Comparison of ENCODE assay signal across 11 cellular contexts in the genomic region with DNA sequence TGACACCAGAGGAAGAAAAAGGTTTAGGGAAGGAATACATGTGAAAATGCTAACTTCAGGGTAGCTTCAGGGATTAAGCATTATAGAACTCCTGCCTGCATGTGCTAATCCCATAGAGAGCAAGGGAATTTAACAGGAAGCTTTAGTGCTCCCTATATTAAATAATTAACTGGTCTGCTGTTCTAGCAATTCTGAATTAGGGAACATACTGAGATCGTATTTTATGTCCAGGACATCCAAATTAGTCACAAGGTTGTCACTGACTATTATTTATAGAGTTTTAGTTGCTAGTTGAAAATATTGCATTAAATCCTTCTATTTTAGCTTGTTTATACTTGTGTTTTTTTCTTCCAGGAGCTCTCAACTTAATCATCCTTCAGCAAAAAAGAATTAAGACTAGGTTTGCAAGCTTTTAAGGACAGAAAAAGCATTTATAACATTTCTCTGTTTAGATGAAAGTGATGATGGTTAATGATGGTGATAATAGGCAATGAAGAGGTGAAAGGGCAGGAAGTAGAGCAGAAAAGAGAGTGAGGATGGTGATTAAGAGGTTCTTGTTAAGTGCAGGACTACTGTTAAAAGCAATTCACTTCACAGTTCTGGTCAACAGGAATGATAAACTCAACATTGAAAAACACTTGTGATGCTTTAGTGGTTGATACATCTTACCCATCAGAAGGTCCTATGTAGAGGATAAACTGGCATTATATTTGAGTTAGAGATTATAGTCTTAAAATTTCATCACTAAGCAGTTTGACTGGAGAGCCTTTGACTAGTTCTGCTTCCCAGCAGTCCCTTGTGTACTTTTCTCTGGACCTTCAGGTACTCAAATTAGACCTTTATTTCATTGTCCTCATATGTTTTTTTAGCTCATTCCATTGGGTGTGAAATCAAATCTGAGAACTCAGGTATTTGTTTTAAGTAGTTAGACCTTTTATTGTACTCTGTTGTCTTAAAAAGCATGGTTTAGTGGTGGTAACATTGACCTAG. TPM values are rescaled to one million over a fixed set of nuclear protein-coding genes. Genes with fewer than 3 reads are reported as not detected.
DNase-seq lines count a peak whose midpoint lies in the region; ATAC-seq, FAIRE-seq and TF ChIP-seq lines count a peak whose summit lies in the region.
"Had no signal": no experiment of that assay in that cellular context is flagged by ENCODE, and none has a peak within 500 bp of the region (broad histone marks: within the 10 kb centered on the region; RNA-seq: fewer than 3 reads in every experiment).

No MANE protein-coding gene starts in this region.

- H3K27me3 Mint-ChIP-seq in activated CD8-positive, alpha-beta T cell treated with anti-CD3 and anti-CD28 coated beads for 36 hours, result no peaks in the 10 kb centered on the region

- H3K4me3 ChIP-seq in right lobe of liver, result no peak overlapping the region
- no peak overlapping the region for H3K4me3 ChIP-seq in HepG2 (replicated peaks in 1 of 3; ENCODE audit: insufficient read depth in 1 of 3, low read depth in 2 of 3, low read length in 3 of 3)
- H3K4me3 ChIP-seq in mesendoderm (ENCODE audit: low read length), result no peak overlapping the region
- no peak overlapping the region for H3K4me3 ChIP-seq in gastroesophageal sphincter
- H3K4me3 ChIP-seq in esophagus squamous epithelium, result no peak overlapping the region
- H3K4me3 ChIP-seq: upper lobe of left lung had no signal

- H4K20me1 ChIP-seq in HepG2 (ENCODE audit: insufficient read depth, low read length), result peaks cover 58% of the 10 kb centered on the region

- no peak overlapping the region for H2AFZ ChIP-seq in HepG2 (ENCODE audit: low read length)

- peaks cover 66% of the 10 kb centered on the region for H3K36me3 Mint-ChIP-seq in activated CD8-positive, alpha-beta T cell treated with anti-CD3 and anti-CD28 coated beads for 36 hours (ENCODE audit: low read depth)

- peaks cover 3% of the 10 kb centered on the region for H3K9me3 Mint-ChIP-seq in activated CD8-positive, alpha-beta T cell treated with anti-CD3 and anti-CD28 coated beads for 36 hours

- no peak for TF ChIP-seq RAD21 in HepG2 (CRISPR knock-in tag; IDR thresholded peaks at IDR 0.05)

- WGBS in right lobe of liver (ENCODE audit: insufficient coverage, low coverage, low lambda C conversion rate, missing lambda C conversion rate), result 33% methylated on average over 1 of the region's 1 CpG
- 100% methylated on average over 1 of the region's 1 CpG for WGBS in HepG2 (ENCODE audit: low lambda C conversion rate)
- no CpG with 5 or more reads among the region's 1 CpG for WGBS in mesendoderm (ENCODE audit: extremely low coverage, insufficient coverage, low lambda C conversion rate)
- 0 to 7% methylated on average over 1 of the region's 1 CpG for WGBS in gastroesophageal sphincter (ENCODE audit: low coverage in 1 of 2), 2 donors
- WGBS in esophagus squamous epithelium, 2 donors, result 17% methylated on average over 1 of the region's 1 CpG

- CTCF ChIA-PET in HepG2 (lab: Yijun Ruan, JAX; ENCODE audit: low intra/inter-chr PET ratio, low total read pairs), result no interaction called here
- CTCF ChIA-PET in activated CD8-positive, alpha-beta T cell treated with anti-CD3 and anti-CD28 coated beads for 36 hours (lab: Charles Lee), result interaction anchor here (1.7 kb wide), 1 partner anchor 29 kb away, joined by 5 read pairs; no protein-coding TSS in a partner anchor

- no peak overlapping the region for H2BK5ac ChIP-seq in mesendoderm (ENCODE audit: low read length)

- H3K36me3 ChIP-seq in right lobe of liver, result peaks cover 0 to 2% (median 0%) of the 10 kb centered on the region in 4 donors
- peaks cover 0 to 8% of the 10 kb centered on the region in 2 experiments; a peak in 2 of 5 replicates for H3K36me3 ChIP-seq in HepG2 (replicated peaks in 1 of 2; ENCODE audit: control insufficient read depth in 1 of 2, insufficient read depth in 2 of 2, low read length in 2 of 2)
- no peaks in the 10 kb centered on the region for H3K36me3 ChIP-seq in mesendoderm (ENCODE audit: control insufficient read depth, insufficient read depth, low read length)
- H3K36me3 ChIP-seq in gastroesophageal sphincter, result no peaks in the 10 kb centered on the region
- H3K36me3 ChIP-seq in esophagus squamous epithelium, result peaks cover 0 to 22% (median 0%) of the 10 kb centered on the region in 3 donors

- no TSS peak for BruUV-seq in HepG2 (replicated peaks; lab: Mats Ljungman, UMichigan)

- H3K27ac Mint-ChIP-seq in activated CD8-positive, alpha-beta T cell treated with anti-CD3 and anti-CD28 coated beads for 36 hours, result peak overlapping the region; percentile 84

- in situ Hi-C loops in HepG2 (cut with HindIII; ENCODE audit: extremely low pct_ligation_motif_present, low pct_unique_long_range_greater_than_20kb), result no loop called here

- H3K79me2 ChIP-seq in HepG2 (ENCODE audit: insufficient read depth, low read length) (peaks cover 99% of the 10 kb centered on the region), mesendoderm (ENCODE audit: control insufficient read depth, insufficient read depth, low read length) (peaks cover 68% of the 10 kb centered on the region)

- H3K4ac ChIP-seq in mesendoderm (ENCODE audit: low read depth, low read length), result no peak overlapping the region

- peaks cover 80% of the 10 kb centered on the region for H3K4me1 Mint-ChIP-seq in activated CD8-positive, alpha-beta T cell treated with anti-CD3 and anti-CD28 coated beads for 36 hours (ENCODE audit: low read depth)

- TF ChIP-seq EP300 in HepG2 (IDR thresholded peaks at IDR 0.05; ENCODE audit: low read depth in 2 of 2, low read length in 2 of 2), result no peak
- TF ChIP-seq EP300 in HepG2 (CRISPR knock-in tag; IDR thresholded peaks at IDR 0.05; ENCODE audit: borderline replicate concordance), result no peak
- no peak for TF ChIP-seq EP300 in gastroesophageal sphincter (IDR thresholded peaks at IDR 0.05)

- peaks cover 2% of the 10 kb centered on the region for H3K79me1 ChIP-seq in mesendoderm (ENCODE audit: low read length)

- H2BK15ac ChIP-seq in mesendoderm (replicated peaks; ENCODE audit: low read depth), result no peak overlapping the region

- no peak overlapping the region for H4K5ac ChIP-seq in mesendoderm (ENCODE audit: low read length)

- H3K23ac ChIP-seq in mesendoderm (ENCODE audit: low read length), result no peak overlapping the region

- DNase-seq in right lobe of liver (no peak), HepG2 (ENCODE audit: low spot score) (no peak), mesendoderm (peak; percentile 32), urothelium cell line (ENCODE audit: low spot score) (no peak), T-helper 9 cell (no peak), esophagus squamous epithelium (lab: John Stamatoyannopoulos, UW) (no peak)
- no peak for DNase-seq in activated CD8-positive, alpha-beta T cell treated with anti-CD3 and anti-CD28 coated beads for 36 hours
- DNase-seq: NCI-H2107, upper lobe of left lung had no signal

- ATAC-seq in right lobe of liver (peak in 3 of 4 donors; percentile 22 to 54 (median 34)), HepG2 (no peak; the same call in 2 of the 3 replicates), gastroesophageal sphincter (no peak)
- ATAC-seq in activated CD8-positive, alpha-beta T cell treated with anti-CD3 and anti-CD28 coated beads for 36 hours, result peak; percentile 44

- no peak overlapping the region for H3K18ac ChIP-seq in mesendoderm (ENCODE audit: low read length)

- FAIRE-seq in HepG2 (lab: Jason Lieb, UNC), result no peak
- no peak for FAIRE-seq in urothelium cell line (lab: Jason Lieb, UNC)
- FAIRE-seq: astrocyte had no signal

- peaks cover 0 to 52% (median 16%) of the 10 kb centered on the region in 4 donors for H3K4me1 ChIP-seq in right lobe of liver
- H3K4me1 ChIP-seq in HepG2 (ENCODE audit: insufficient read depth, low read length), result peaks cover 40% of the 10 kb centered on the region
- peaks cover 6% of the 10 kb centered on the region for H3K4me1 ChIP-seq in mesendoderm (ENCODE audit: control insufficient read depth, low read depth, low read length)
- H3K4me1 ChIP-seq in gastroesophageal sphincter, result peaks cover 18 to 94% (median 36%) of the 10 kb centered on the region in 3 donors
- peaks cover 10 to 89% (median 52%) of the 10 kb centered on the region in 3 donors for H3K4me1 ChIP-seq in esophagus squamous epithelium

- no peak overlapping the region for H3K4me2 ChIP-seq in HepG2 (ENCODE audit: low read depth, low read length)
- H3K4me2 ChIP-seq in mesendoderm (ENCODE audit: low read length), result no peak overlapping the region

- H3K9ac ChIP-seq in HepG2 (ENCODE audit: insufficient read depth, low read depth, low read length) (no peak overlapping the region), mesendoderm (ENCODE audit: low read length) (no peak overlapping the region)

- H3K27ac ChIP-seq in right lobe of liver (no peak overlapping the region), HepG2 (ENCODE audit: extremely low read length, insufficient read depth, low read length) (no peak overlapping the region), mesendoderm (ENCODE audit: low read depth, low read length) (no peak overlapping the region), gastroesophageal sphincter (peak overlapping the region in 1 of 4 donors; percentile 47), esophagus squamous epithelium (no peak overlapping the region)

- no peak overlapping the region for H4K8ac ChIP-seq in mesendoderm (ENCODE audit: low read depth, low read length)

- no peaks in the 10 kb centered on the region for H3K27me3 ChIP-seq in right lobe of liver
- H3K27me3 ChIP-seq in HepG2 (ENCODE audit: control insufficient read depth in 1 of 2, insufficient read depth in 2 of 2, low read length in 2 of 2), result no peaks in the 10 kb centered on the region
- no peaks in the 10 kb centered on the region for H3K27me3 ChIP-seq in mesendoderm (ENCODE audit: insufficient read depth, low read length, poor library complexity)
- H3K27me3 ChIP-seq in gastroesophageal sphincter, result no peaks in the 10 kb centered on the region
- no peaks in the 10 kb centered on the region for H3K27me3 ChIP-seq in esophagus squamous epithelium
- H3K27me3 ChIP-seq: upper lobe of left lung had no signal

- H3K56ac ChIP-seq in mesendoderm (ENCODE audit: low read length), result no peak overlapping the region

- no peak overlapping the region for H2BK120ac ChIP-seq in mesendoderm (ENCODE audit: low read depth, low read length)

- peak overlapping the region; percentile 3 for H3K4me3 Mint-ChIP-seq in activated CD8-positive, alpha-beta T cell treated with anti-CD3 and anti-CD28 coated beads for 36 hours

- TF ChIP-seq CTCF in right lobe of liver (IDR thresholded peaks at IDR 0.05), result no peak
- no peak for TF ChIP-seq CTCF in HepG2 (CRISPR knock-in tag; IDR thresholded peaks at IDR 0.05)
- no peak for TF ChIP-seq CTCF in activated CD8-positive, alpha-beta T cell treated with anti-CD3 and anti-CD28 coated beads for 36 hours (IDR thresholded peaks at IDR 0.05)
- TF ChIP-seq CTCF in gastroesophageal sphincter (IDR thresholded peaks at IDR 0.05), result no peak
- no peak for TF ChIP-seq CTCF in esophagus squamous epithelium (IDR thresholded peaks at IDR 0.05)

- TF ChIP-seq POLR2A in right lobe of liver (IDR thresholded peaks at IDR 0.05), result no peak
- TF ChIP-seq POLR2A in HepG2 (IDR thresholded peaks at IDR 0.05; ENCODE audit: insufficient read depth in 1 of 2, low read depth in 2 of 2, low read length in 2 of 2), result no peak
- TF ChIP-seq POLR2A in gastroesophageal sphincter (IDR thresholded peaks at IDR 0.05), result no peak
- TF ChIP-seq POLR2A in esophagus squamous epithelium (IDR thresholded peaks at IDR 0.05), result no peak

- POLR2A ChIA-PET in HepG2 (lab: Yijun Ruan, JAX), result interaction anchor here (0.5 to 2.2 kb wide), 2 partner anchors 10 to 11 kb away, joined by 3 to 10 read pairs; a partner anchor contains a TSS
- POLR2A ChIA-PET in activated CD8-positive, alpha-beta T cell treated with anti-CD3 and anti-CD28 coated beads for 36 hours (lab: Charles Lee), result interaction anchor here (0.9 to 1.5 kb wide), 2 partner anchors 8 to 171 kb away, joined by 3 to 6 read pairs; no protein-coding TSS in a partner anchor

- intact Hi-C loops in right lobe of liver (cut with DNase I), result no loop called here
- intact Hi-C loops in HepG2 (cut with micrococcal nuclease; ENCODE audit: unreplicated experiment), result no loop called here
- intact Hi-C loops in activated CD8-positive, alpha-beta T cell treated with anti-CD3 and anti-CD28 coated beads for 36 hours (cut with micrococcal nuclease), result no loop called here
- intact Hi-C loops in esophagus squamous epithelium (cut with DNase I), result no loop called here

- H3K9me3 ChIP-seq in right lobe of liver (no peaks in the 10 kb centered on the region), HepG2 (ENCODE audit: low read length) (no peaks in the 10 kb centered on the region), gastroesophageal sphincter (no peaks in the 10 kb centered on the region), esophagus squamous epithelium (no peaks in the 10 kb centered on the region)
- H3K9me3 ChIP-seq: upper lobe of left lung had no signal

- H2AK5ac ChIP-seq in mesendoderm (ENCODE audit: low read length), result no peak overlapping the region

RNA-seq across cellular contexts. Expression of a gene that starts 10.7 kb away (rescaled TPM):
- 100 to 1,000 TPM in 1 of 6 experiments, 10 to 100 TPM in 5; 49.7 to 120 (median 64.3) TPM for total RNA-seq in right lobe of liver
- 92.7 and 129 TPM in 2 replicates for total RNA-seq in HepG2 (2016; rRNA removed; fragmentation: Illumina TruSeq; extraction: Trizol)
- 42.6 and 48.0 TPM in 2 replicates for total RNA-seq in HepG2 (2016; cell fraction: cytosol; rRNA removed; fragmentation: Illumina TruSeq; extraction: Trizol; ENCODE audit: low read depth)
- 87.1 and 128 TPM in 2 replicates for total RNA-seq in HepG2 (2016; cell fraction: insoluble cytoplasmic fraction; rRNA removed; fragmentation: Illumina TruSeq; extraction: Trizol)
- total RNA-seq in HepG2 (2016; cell fraction: membrane; rRNA removed; fragmentation: Illumina TruSeq; extraction: Trizol), result 96.4 and 97.6 TPM in 2 replicates
- total RNA-seq in HepG2 (2016; cell fraction: nucleus; rRNA removed; fragmentation: Illumina TruSeq; extraction: Trizol), result 44.6 and 47.4 TPM in 2 replicates
- polyA plus RNA-seq in HepG2 (2011; rRNA removed), result 56.6 and 71.1 TPM in 2 replicates
- 39.2 and 62.2 TPM in 2 replicates for polyA plus RNA-seq in HepG2 (2011; cell fraction: cytosol; rRNA removed)
- polyA plus RNA-seq in HepG2 (2011; cell fraction: nucleus; rRNA removed), result 17.4 and 23.5 TPM in 2 replicates
- polyA plus RNA-seq in HepG2 (2012), result 73.2 and 76.4 TPM in 2 replicates
- polyA plus RNA-seq in HepG2 (2016; cell fraction: cytosol; fragmentation: Illumina TruSeq; extraction: Trizol; ENCODE audit: low read depth), result 45.2 and 58.6 TPM in 2 replicates
- polyA plus RNA-seq in HepG2 (2016; cell fraction: insoluble cytoplasmic fraction; fragmentation: Illumina TruSeq; extraction: Trizol; ENCODE audit: low read depth), result 158 and 166 TPM in 2 replicates
- 84.2 and 93.1 TPM in 2 replicates for polyA plus RNA-seq in HepG2 (2016; cell fraction: membrane; fragmentation: Illumina TruSeq; extraction: Trizol; ENCODE audit: low read depth)
- 80.7 and 83.5 TPM in 2 replicates for polyA plus RNA-seq in HepG2 (2016; cell fraction: nucleus; fragmentation: Illumina TruSeq; extraction: Trizol; ENCODE audit: insufficient read depth, low read depth)
- 19.4 and 29.7 TPM in 2 replicates for polyA minus RNA-seq in HepG2 (2011; rRNA and poly(A)+ RNA removed; ENCODE audit: low replicate concordance)
- 45.2 and 50.6 TPM in 2 replicates for polyA minus RNA-seq in HepG2 (2011; cell fraction: cytosol; rRNA and poly(A)+ RNA removed)
- 43.8 and 54.3 TPM in 2 replicates for polyA minus RNA-seq in HepG2 (2011; cell fraction: nucleus; rRNA and poly(A)+ RNA removed)
- total RNA-seq in activated CD8-positive, alpha-beta T cell treated with anti-CD3 and anti-CD28 coated beads for 36 hours, result 100 to 1,000 TPM; 187 to 192 TPM
- polyA plus RNA-seq in mesendoderm (2013, experiment 1 of 2), result 121 TPM
- polyA plus RNA-seq in mesendoderm (2013, experiment 2 of 2), result 122 TPM
- total RNA-seq in gastroesophageal sphincter, result 100 to 1,000 TPM; 131 to 218 (median 205) TPM
- 100 to 1,000 TPM in 3 of 4 donors, 10 to 100 TPM in 1; 66.9 to 133 (median 120) TPM for total RNA-seq in esophagus squamous epithelium

Comparison
In these comparisons a context has a peak if more than half of its experiments do, and no peak if none do; other contexts are left out.
1. ATAC-seq: peak in right lobe of liver (3 of 4) and activated CD8-positive, alpha-beta T cell treated with anti-CD3 and anti-CD28 coated beads for 36 hours (single experiment); none in HepG2 (single experiment) and gastroesophageal sphincter (single experiment).